Comparison of ENCODE assay signal across 1 cellular context in the genomic region with DNA sequence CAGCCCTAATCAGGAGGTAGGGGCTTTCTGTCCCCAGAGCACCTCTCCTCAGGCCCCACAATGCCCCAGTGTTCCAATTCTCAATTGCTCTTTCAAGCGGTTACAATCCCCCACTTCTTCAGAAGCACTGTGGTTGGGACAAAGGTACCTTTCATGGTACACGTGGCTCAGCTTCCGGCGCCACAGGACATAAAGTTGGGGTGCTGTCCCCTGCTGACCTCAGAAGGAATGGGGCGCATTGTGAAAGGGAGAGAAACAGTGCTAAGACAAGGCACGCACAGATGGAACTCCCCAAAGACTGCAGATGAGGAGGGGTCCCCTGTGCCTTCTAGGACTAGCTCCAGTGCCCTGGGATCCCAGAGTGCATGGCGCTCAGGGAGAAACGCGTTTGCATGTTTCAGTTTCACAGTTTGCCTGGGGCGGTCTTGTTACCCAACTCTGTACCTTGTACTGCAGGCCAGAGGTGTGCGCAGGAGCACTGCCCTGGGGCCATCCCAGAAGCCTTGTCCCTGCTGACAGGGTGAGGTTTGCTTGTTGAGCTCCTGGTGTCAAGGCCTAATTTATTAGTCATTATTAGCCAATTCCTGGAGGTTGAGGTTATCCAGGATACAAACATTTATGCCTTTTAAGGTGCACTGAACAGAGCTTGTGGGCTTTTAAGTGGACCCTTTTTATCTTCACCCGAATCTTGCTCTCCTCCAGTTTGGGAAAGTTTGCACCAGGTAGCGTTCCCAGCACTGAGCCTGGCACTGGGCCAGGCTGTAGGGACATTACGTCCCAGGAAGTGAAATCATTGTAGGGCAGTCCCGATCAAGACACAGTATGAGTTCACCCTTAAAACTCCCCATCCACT.
TF ChIP-seq lines count a peak whose summit lies in the region.

No MANE protein-coding gene starts in this region.

TF ChIP-seq in HepG2, 621 proteins besides CTCF, POLR2A, EP300 and RAD21 (continued from another document and continues in another):
- no peak for TF ChIP-seq CHD2 (IDR thresholded peaks at IDR 0.05; ENCODE audit: low read depth, low read length)
- TF ChIP-seq, protein P1, sequence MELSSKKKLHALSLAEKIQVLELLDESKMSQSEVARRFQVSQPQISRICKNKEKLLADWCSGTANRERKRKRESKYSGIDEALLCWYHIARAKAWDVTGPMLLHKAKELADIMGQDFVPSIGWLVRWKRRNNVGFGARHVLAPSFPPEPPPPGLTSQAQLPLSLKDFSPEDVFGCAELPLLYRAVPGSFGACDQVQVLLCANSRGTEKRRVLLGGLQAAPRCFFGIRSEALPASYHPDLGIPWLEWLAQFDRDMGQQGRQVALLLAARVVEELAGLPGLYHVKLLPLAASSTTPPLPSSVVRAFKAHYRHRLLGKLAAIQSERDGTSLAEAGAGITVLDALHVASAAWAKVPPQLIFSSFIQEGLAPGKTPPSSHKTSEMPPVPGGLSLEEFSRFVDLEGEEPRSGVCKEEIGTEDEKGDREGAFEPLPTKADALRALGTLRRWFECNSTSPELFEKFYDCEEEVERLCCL (CRISPR knock-in tag; IDR thresholded peaks at IDR 0.05; ENCODE audit: borderline replicate concordance): no peak; the same call in 1 of the 2 replicates
- peak; percentile 74 for TF ChIP-seq ZNF18 (CRISPR knock-in tag; IDR thresholded peaks at IDR 0.05; ENCODE audit: insufficient replicate concordance)
- peak; percentile 74; the same call in 1 of the 2 replicates for TF ChIP-seq ZNF563 (CRISPR knock-in tag; IDR thresholded peaks at IDR 0.05)
- TF ChIP-seq MTF1 (CRISPR knock-in tag; IDR thresholded peaks at IDR 0.05): no peak
- no peak for TF ChIP-seq ATF1 (CRISPR knock-in tag; IDR thresholded peaks at IDR 0.05)
- TF ChIP-seq RERE (CRISPR knock-in tag; IDR thresholded peaks at IDR 0.05; ENCODE audit: low read depth): peak; percentile 58; the same call in 1 of the 2 replicates
- TF ChIP-seq ZMYM3 (CRISPR knock-in tag; IDR thresholded peaks at IDR 0.05): peak; percentile 91
- TF ChIP-seq ZNF678 (CRISPR knock-in tag; IDR thresholded peaks at IDR 0.05): no peak
- TF ChIP-seq SIN3A (IDR thresholded peaks at IDR 0.05; ENCODE audit: borderline replicate concordance, low read depth, low read length): no peak
- peak; percentile 62 for TF ChIP-seq ZNF12 (CRISPR knock-in tag; IDR thresholded peaks at IDR 0.05)
- TF ChIP-seq JDP2 (CRISPR knock-in tag; IDR thresholded peaks at IDR 0.05; ENCODE audit: borderline replicate concordance): no peak
- TF ChIP-seq ZNF362 (CRISPR knock-in tag; IDR thresholded peaks at IDR 0.05; ENCODE audit: borderline replicate concordance): peak; percentile 33; the same call in 1 of the 2 replicates
- TF ChIP-seq, protein P2, sequence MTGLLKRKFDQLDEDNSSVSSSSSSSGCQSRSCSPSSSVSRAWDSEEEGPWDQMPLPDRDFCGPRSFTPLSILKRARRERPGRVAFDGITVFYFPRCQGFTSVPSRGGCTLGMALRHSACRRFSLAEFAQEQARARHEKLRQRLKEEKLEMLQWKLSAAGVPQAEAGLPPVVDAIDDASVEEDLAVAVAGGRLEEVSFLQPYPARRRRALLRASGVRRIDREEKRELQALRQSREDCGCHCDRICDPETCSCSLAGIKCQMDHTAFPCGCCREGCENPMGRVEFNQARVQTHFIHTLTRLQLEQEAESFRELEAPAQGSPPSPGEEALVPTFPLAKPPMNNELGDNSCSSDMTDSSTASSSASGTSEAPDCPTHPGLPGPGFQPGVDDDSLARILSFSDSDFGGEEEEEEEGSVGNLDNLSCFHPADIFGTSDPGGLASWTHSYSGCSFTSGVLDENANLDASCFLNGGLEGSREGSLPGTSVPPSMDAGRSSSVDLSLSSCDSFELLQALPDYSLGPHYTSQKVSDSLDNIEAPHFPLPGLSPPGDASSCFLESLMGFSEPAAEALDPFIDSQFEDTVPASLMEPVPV (CRISPR knock-in tag; IDR thresholded peaks at IDR 0.05): no peak
- 0 out of 2 replicates have a peak, but pooled peaks have one; percentile 32 for TF ChIP-seq ZBTB42 (CRISPR knock-in tag; IDR thresholded peaks at IDR 0.05)
- no peak for TF ChIP-seq ZSCAN20 (CRISPR knock-in tag; IDR thresholded peaks at IDR 0.05; ENCODE audit: borderline replicate concordance)
- TF ChIP-seq HMGXB4 (CRISPR knock-in tag; IDR thresholded peaks at IDR 0.05; ENCODE audit: borderline replicate concordance in 1 of 2, low read depth in 1 of 2): peak; percentile 60 to 66
- TF ChIP-seq ZSCAN12 (CRISPR knock-in tag; IDR thresholded peaks at IDR 0.05): no peak
- peak; percentile 68; the same call in 1 of the 2 replicates for TF ChIP-seq KDM2A (CRISPR knock-in tag; IDR thresholded peaks at IDR 0.05; ENCODE audit: borderline replicate concordance, low read depth)
- no peak for TF ChIP-seq SRSF1 (optimal IDR thresholded peaks at IDR 0.05; ENCODE audit: low read depth, low read length)
- TF ChIP-seq PHF5A (CRISPR knock-in tag; IDR thresholded peaks at IDR 0.05; ENCODE audit: low read depth, unreplicated experiment): peak; percentile 68
- TF ChIP-seq MTA1 (CRISPR knock-in tag; IDR thresholded peaks at IDR 0.05; ENCODE audit: borderline replicate concordance): peak; percentile 92; the same call in 1 of the 2 replicates
- TF ChIP-seq PRDM10 (CRISPR knock-in tag; IDR thresholded peaks at IDR 0.05; ENCODE audit: low read depth): 0 out of 2 replicates have a peak, but pooled peaks have one; percentile 41
- TF ChIP-seq ZNF841 (CRISPR knock-in tag; IDR thresholded peaks at IDR 0.05; ENCODE audit: borderline replicate concordance): no peak
- TF ChIP-seq POLR2AphosphoS2 (IDR thresholded peaks at IDR 0.05; ENCODE audit: low read depth, low read length): no peak
- TF ChIP-seq, protein P3, sequence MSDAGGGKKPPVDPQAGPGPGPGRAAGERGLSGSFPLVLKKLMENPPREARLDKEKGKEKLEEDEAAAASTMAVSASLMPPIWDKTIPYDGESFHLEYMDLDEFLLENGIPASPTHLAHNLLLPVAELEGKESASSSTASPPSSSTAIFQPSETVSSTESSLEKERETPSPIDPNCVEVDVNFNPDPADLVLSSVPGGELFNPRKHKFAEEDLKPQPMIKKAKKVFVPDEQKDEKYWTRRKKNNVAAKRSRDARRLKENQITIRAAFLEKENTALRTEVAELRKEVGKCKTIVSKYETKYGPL (CRISPR knock-in tag; IDR thresholded peaks at IDR 0.05): no peak
- TF ChIP-seq ZNF354B (CRISPR knock-in tag; IDR thresholded peaks at IDR 0.05): peak; percentile 39; the same call in 1 of the 2 replicates
- peak; percentile 60; the same call in 1 of the 2 replicates for TF ChIP-seq HOXA5 (CRISPR knock-in tag; IDR thresholded peaks at IDR 0.05)
- TF ChIP-seq FOXA3 (CRISPR knock-in tag; IDR thresholded peaks at IDR 0.05): peak; percentile 83
- TF ChIP-seq YEATS4 (CRISPR knock-in tag; IDR thresholded peaks at IDR 0.05; ENCODE audit: borderline replicate concordance): peak; percentile 97
- 0 out of 2 replicates have a peak, but pooled peaks have one; percentile 24 for TF ChIP-seq ZSCAN9 (CRISPR knock-in tag; IDR thresholded peaks at IDR 0.05; ENCODE audit: borderline replicate concordance)
- peak; percentile 74 for TF ChIP-seq MEF2D (CRISPR knock-in tag; IDR thresholded peaks at IDR 0.05)
- peak; percentile 57 for TF ChIP-seq DRAP1 (CRISPR knock-in tag; IDR thresholded peaks at IDR 0.05)
